In genomic region chr1:114154963-114155322, GRCh38 we compare ENCODE assay signal across 2 cellular contexts.
TF ChIP-seq lines count a peak whose summit lies in the region.

No MANE protein-coding gene starts in this region.

TF ChIP-seq in A549, 52 proteins besides CTCF, POLR2A, EP300 and RAD21 (continued from another document):
- TF ChIP-seq ZNF302 (CRISPR knock-in tag; IDR thresholded peaks at IDR 0.05) (no peak), ZFP36 (IDR thresholded peaks at IDR 0.05; ENCODE audit: borderline replicate concordance, partially characterized antibody) (no peak), HEYL (CRISPR knock-in tag; IDR thresholded peaks at IDR 0.05) (no peak)

TF ChIP-seq in WTC11, 78 proteins besides CTCF, POLR2A, EP300 and RAD21 (continued from another document and continues in another):
- TF ChIP-seq ATF6 (CRISPR knock-in tag; IDR thresholded peaks at IDR 0.05): no peak
- no peak for TF ChIP-seq ZNF423 (CRISPR knock-in tag; IDR thresholded peaks at IDR 0.05)
- TF ChIP-seq CBFB (CRISPR knock-in tag; IDR thresholded peaks at IDR 0.05; ENCODE audit: low read depth): 0 out of 2 replicates have a peak, but pooled peaks have one; percentile 51
- TF ChIP-seq STAT6 (CRISPR knock-in tag; conservative IDR thresholded peaks at IDR 0.05; ENCODE audit: low read depth): no peak
- TF ChIP-seq E2F4 (CRISPR knock-in tag; IDR thresholded peaks at IDR 0.05; ENCODE audit: borderline replicate concordance, low read depth): no peak
- TF ChIP-seq ATF3 (CRISPR knock-in tag; conservative IDR thresholded peaks at IDR 0.05): no peak
- TF ChIP-seq CREB1 (CRISPR knock-in tag; IDR thresholded peaks at IDR 0.05): no peak
- TF ChIP-seq ZNF396 (CRISPR knock-in tag; IDR thresholded peaks at IDR 0.05; ENCODE audit: borderline replicate concordance): no peak
- no peak for TF ChIP-seq ZBTB43 (CRISPR knock-in tag; IDR thresholded peaks at IDR 0.05)
- no peak for TF ChIP-seq ERG (CRISPR knock-in tag; IDR thresholded peaks at IDR 0.05)
- TF ChIP-seq OVOL2 (CRISPR knock-in tag; IDR thresholded peaks at IDR 0.05; ENCODE audit: borderline replicate concordance): no peak
- no peak for TF ChIP-seq ZNF138 (CRISPR knock-in tag; conservative IDR thresholded peaks at IDR 0.05)
- 0 out of 2 replicates have a peak, but pooled peaks have one; percentile 48 for TF ChIP-seq NR3C1 (CRISPR knock-in tag; conservative IDR thresholded peaks at IDR 0.05; ENCODE audit: low read depth)
- TF ChIP-seq ZNF317 (CRISPR knock-in tag; IDR thresholded peaks at IDR 0.05; ENCODE audit: borderline replicate concordance, low read depth): 0 out of 2 replicates have a peak, but pooled peaks have one; percentile 51
- TF ChIP-seq SMAD4 (CRISPR knock-in tag; IDR thresholded peaks at IDR 0.05): no peak
- TF ChIP-seq ZNF281 (CRISPR knock-in tag; IDR thresholded peaks at IDR 0.05): peak; percentile 83; the same call in 1 of the 2 replicates
- TF ChIP-seq NFYB (CRISPR knock-in tag; conservative IDR thresholded peaks at IDR 0.05; ENCODE audit: low read depth): no peak
- TF ChIP-seq ZNF425 (CRISPR knock-in tag; conservative IDR thresholded peaks at IDR 0.05): no peak
- TF ChIP-seq USF2 (CRISPR knock-in tag; IDR thresholded peaks at IDR 0.05): peak; percentile 28; the same call in 1 of the 2 replicates
- TF ChIP-seq EMX1 (CRISPR knock-in tag; IDR thresholded peaks at IDR 0.05): no peak
- peak; percentile 89 for TF ChIP-seq TEAD1 (CRISPR knock-in tag; IDR thresholded peaks at IDR 0.05)
- TF ChIP-seq NR1H2 (CRISPR knock-in tag; IDR thresholded peaks at IDR 0.05): 0 out of 2 replicates have a peak, but pooled peaks have one; percentile 60
- TF ChIP-seq ATF1 (CRISPR knock-in tag; IDR thresholded peaks at IDR 0.05): 0 out of 2 replicates have a peak, but pooled peaks have one; percentile 30
- no peak for TF ChIP-seq TCF7 (CRISPR knock-in tag; IDR thresholded peaks at IDR 0.05; ENCODE audit: low read depth)
- TF ChIP-seq NFE2L1 (CRISPR knock-in tag; IDR thresholded peaks at IDR 0.05): peak; percentile 74; the same call in 1 of the 2 replicates
- 0 out of 2 replicates have a peak, but pooled peaks have one; percentile 44 for TF ChIP-seq E2F5 (CRISPR knock-in tag; IDR thresholded peaks at IDR 0.05)
- no peak for TF ChIP-seq ZNF512 (CRISPR knock-in tag; IDR thresholded peaks at IDR 0.05; ENCODE audit: borderline replicate concordance)
- no peak for TF ChIP-seq ZNF263 (CRISPR knock-in tag; IDR thresholded peaks at IDR 0.05; ENCODE audit: low read depth)
- no peak for TF ChIP-seq ZMAT4 (CRISPR knock-in tag; IDR thresholded peaks at IDR 0.05)
- no peak for TF ChIP-seq IRF2 (CRISPR knock-in tag; IDR thresholded peaks at IDR 0.05; ENCODE audit: borderline replicate concordance, low read depth)
- no peak for TF ChIP-seq HMGXB4 (CRISPR knock-in tag; IDR thresholded peaks at IDR 0.05)
